ENCODE assay signal across 10 cellular contexts in genomic region chr7:140922741-140923345, GRCh38. TPM values are rescaled to one million over a fixed set of nuclear protein-coding genes. Genes with fewer than 3 reads are reported as not detected.
DNase-seq lines count a peak whose midpoint lies in the region; ATAC-seq and TF ChIP-seq lines count a peak whose summit lies in the region.
"Had no signal": no experiment of that assay in that cellular context is flagged by ENCODE, and none has a peak within 500 bp of the region (broad histone marks: within the 10 kb centered on the region; RNA-seq: fewer than 3 reads in every experiment).

No MANE protein-coding gene starts in this region.

- intact Hi-C loops in sciatic nerve (cut with DNase I): no loop called here

- DNase-seq in endodermal cell: no peak
- DNase-seq in sciatic nerve (ENCODE audit: low spot score): no peak
- DNase-seq: activated CD4-positive, alpha-beta T cell treated with anti-CD3 and anti-CD28 coated beads for 48 hours; activated naive CD4-positive, alpha-beta T cell treated with anti-CD3 and anti-CD28 coated beads, Interleukin-2, amount 10 ng/mL, durations not matched to agents 7 days and 5 days; NCI-H2029 treated with DMSO at 0.1 percent for 48 hours had no signal

- peaks cover 8% of the 10 kb centered on the region for H3K27me3 Mint-ChIP-seq in endodermal cell (ENCODE audit: insufficient read depth)

- H3K4me2 ChIP-seq in DOHH2 (ENCODE audit: low read length): peak overlapping the region; percentile 95
- peak overlapping the region; percentile 89 for H3K4me2 ChIP-seq in Loucy (ENCODE audit: low read depth, low read length, poor library complexity, severe bottlenecking)

- no peak overlapping the region for H3K4me3 Mint-ChIP-seq in endodermal cell
- H3K4me3 Mint-ChIP-seq: activated naive CD4-positive, alpha-beta T cell treated with anti-CD3 and anti-CD28 coated beads, Interleukin-2, amount 10 ng/mL, durations not matched to agents 7 days and 5 days had no signal

- H3K9me3 ChIP-seq in DOHH2 (ENCODE audit: control insufficient read depth, insufficient read depth, low read length): no peaks in the 10 kb centered on the region
- H3K9me3 ChIP-seq in Loucy (ENCODE audit: insufficient read depth, low read depth, low read length): no peaks in the 10 kb centered on the region
- H3K9me3 ChIP-seq in endodermal cell (ENCODE audit: control insufficient read depth, low read length): peaks cover 9% of the 10 kb centered on the region

- no peak overlapping the region for H3K27ac Mint-ChIP-seq in endodermal cell
- H3K27ac Mint-ChIP-seq: activated naive CD4-positive, alpha-beta T cell treated with anti-CD3 and anti-CD28 coated beads, Interleukin-2, amount 10 ng/mL, durations not matched to agents 7 days and 5 days had no signal

- H3K79me2 ChIP-seq in DOHH2 (ENCODE audit: control insufficient read depth, low read length) (peaks cover 69% of the 10 kb centered on the region), Loucy (ENCODE audit: insufficient read depth, low read length) (peaks cover 65% of the 10 kb centered on the region)

- no peak overlapping the region for H3K27ac ChIP-seq in DOHH2 (ENCODE audit: low read depth, low read length)
- H3K27ac ChIP-seq in endodermal cell (ENCODE audit: low read depth, low read length): no peak overlapping the region
- no peak overlapping the region for H3K27ac ChIP-seq in rectal smooth muscle tissue (ENCODE audit: low read depth, low read length)

- 38 to 42% methylated on average over 1 of the region's 2 CpGs for WGBS in endodermal cell (ENCODE audit: insufficient coverage in 1 of 2, insufficient read length in 1 of 2), 2 experiments

- peaks cover 15% of the 10 kb centered on the region; the same call in 1 of the 2 replicates for H4K20me1 ChIP-seq in DOHH2 (ENCODE audit: control insufficient read depth, insufficient read depth, low read depth, low read length)
- peaks cover 31% of the 10 kb centered on the region for H4K20me1 ChIP-seq in Loucy (ENCODE audit: insufficient read depth, low read length, poor library complexity, severe bottlenecking)

- H3K9me2 ChIP-seq in DOHH2 (replicated peaks; ENCODE audit: control insufficient read depth, low read length): no peaks in the 10 kb centered on the region
- H3K9me2 ChIP-seq in Loucy (replicated peaks; ENCODE audit: low read depth, low read length): no peaks in the 10 kb centered on the region

- H3K36me3 Mint-ChIP-seq in endodermal cell (ENCODE audit: low read depth): peaks cover 19% of the 10 kb centered on the region
- H3K36me3 Mint-ChIP-seq: activated naive CD4-positive, alpha-beta T cell treated with anti-CD3 and anti-CD28 coated beads, Interleukin-2, amount 10 ng/mL, durations not matched to agents 7 days and 5 days had no signal

- H3K4me1 ChIP-seq in DOHH2 (ENCODE audit: control insufficient read depth, low read length) (peaks cover 49% of the 10 kb centered on the region), Loucy (ENCODE audit: insufficient read depth, low read length, poor library complexity, severe bottlenecking) (peaks cover 39% of the 10 kb centered on the region), endodermal cell (ENCODE audit: control insufficient read depth, insufficient read depth, low read length) (no peaks in the 10 kb centered on the region), rectal smooth muscle tissue (ENCODE audit: control insufficient read depth, insufficient read depth, low read length) (peaks cover 7% of the 10 kb centered on the region)

- H3K36me3 ChIP-seq in DOHH2 (ENCODE audit: control insufficient read depth, low read length) (peaks cover 11% of the 10 kb centered on the region), Loucy (ENCODE audit: insufficient read depth, low read length) (no peaks in the 10 kb centered on the region), endodermal cell (ENCODE audit: control insufficient read depth, insufficient read depth, low read length) (peaks cover 8% of the 10 kb centered on the region), rectal smooth muscle tissue (ENCODE audit: control insufficient read depth, insufficient read depth, low read length) (no peaks in the 10 kb centered on the region)

- no peak for TF ChIP-seq CTCF in DOHH2 (IDR thresholded peaks at IDR 0.05; ENCODE audit: low read depth, low read length, poor library complexity, severe bottlenecking)
- no peak for TF ChIP-seq CTCF in Loucy (conservative IDR thresholded peaks at IDR 0.05; ENCODE audit: low read length)
- TF ChIP-seq CTCF in endodermal cell (conservative IDR thresholded peaks at IDR 0.05): no peak

- H3K4me3 ChIP-seq in DOHH2 (ENCODE audit: low read length): peak overlapping the region; percentile 92
- H3K4me3 ChIP-seq in Loucy (ENCODE audit: low read length, poor library complexity, severe bottlenecking): peak overlapping the region; percentile 92
- peak overlapping the region; percentile 89 for H3K4me3 ChIP-seq in endodermal cell (ENCODE audit: low read length)
- H3K4me3 ChIP-seq in rectal smooth muscle tissue (ENCODE audit: low read length): peak overlapping the region; percentile 91

- H3K9ac ChIP-seq in Loucy (ENCODE audit: low read depth, low read length, poor library complexity, severe bottlenecking) (peak overlapping the region; percentile 94), endodermal cell (ENCODE audit: extremely low read depth, low read length, poor library complexity, severe bottlenecking) (no peak overlapping the region), rectal smooth muscle tissue (ENCODE audit: low read length) (no peak overlapping the region)

- no peaks in the 10 kb centered on the region for H3K4me1 Mint-ChIP-seq in endodermal cell

- H3K27me3 ChIP-seq in DOHH2 (ENCODE audit: control insufficient read depth, low read length): no peaks in the 10 kb centered on the region
- H3K27me3 ChIP-seq in Loucy (ENCODE audit: insufficient read depth, low read length, poor library complexity, severe bottlenecking): no peaks in the 10 kb centered on the region
- no peaks in the 10 kb centered on the region for H3K27me3 ChIP-seq in endodermal cell (ENCODE audit: control insufficient read depth, insufficient read depth, low read length, poor library complexity, severe bottlenecking)
- no peaks in the 10 kb centered on the region for H3K27me3 ChIP-seq in rectal smooth muscle tissue (ENCODE audit: control insufficient read depth, insufficient read depth, low read length)

- H3K9me3 Mint-ChIP-seq in endodermal cell: peaks cover 12% of the 10 kb centered on the region
- H3K9me3 Mint-ChIP-seq: activated naive CD4-positive, alpha-beta T cell treated with anti-CD3 and anti-CD28 coated beads, Interleukin-2, amount 10 ng/mL, durations not matched to agents 7 days and 5 days had no signal

- H2AFZ ChIP-seq in Loucy (ENCODE audit: low read length): no peak overlapping the region

- ATAC-seq in sciatic nerve (no peak), GM18873 (IDR thresholded peaks at IDR 0.05; ENCODE audit: low FRiP score, unreplicated experiment) (no peak), GM18519 (IDR thresholded peaks at IDR 0.05; ENCODE audit: low FRiP score, unreplicated experiment) (no peak)

- H3F3A ChIP-seq in DOHH2 (ENCODE audit: control insufficient read depth, insufficient read depth): peaks cover 3% of the 10 kb centered on the region; the same call in 1 of the 2 replicates
- no peaks in the 10 kb centered on the region for H3F3A ChIP-seq in Loucy (ENCODE audit: low read depth)

RNA-seq across cellular contexts. Expression of gene BRAF, which starts 1.9 kb away (rescaled TPM):
- total RNA-seq in endodermal cell: 10 to 100 TPM; 45.7 to 46.7 TPM
- polyA plus RNA-seq in endodermal cell (2013, experiment 1 of 2): 18.4 TPM
- 18.5 TPM for polyA plus RNA-seq in endodermal cell (2013, experiment 2 of 2)
- total RNA-seq in sciatic nerve: 54.7 TPM
